ENCODE assay signal across 9 cellular contexts in the genomic region with DNA sequence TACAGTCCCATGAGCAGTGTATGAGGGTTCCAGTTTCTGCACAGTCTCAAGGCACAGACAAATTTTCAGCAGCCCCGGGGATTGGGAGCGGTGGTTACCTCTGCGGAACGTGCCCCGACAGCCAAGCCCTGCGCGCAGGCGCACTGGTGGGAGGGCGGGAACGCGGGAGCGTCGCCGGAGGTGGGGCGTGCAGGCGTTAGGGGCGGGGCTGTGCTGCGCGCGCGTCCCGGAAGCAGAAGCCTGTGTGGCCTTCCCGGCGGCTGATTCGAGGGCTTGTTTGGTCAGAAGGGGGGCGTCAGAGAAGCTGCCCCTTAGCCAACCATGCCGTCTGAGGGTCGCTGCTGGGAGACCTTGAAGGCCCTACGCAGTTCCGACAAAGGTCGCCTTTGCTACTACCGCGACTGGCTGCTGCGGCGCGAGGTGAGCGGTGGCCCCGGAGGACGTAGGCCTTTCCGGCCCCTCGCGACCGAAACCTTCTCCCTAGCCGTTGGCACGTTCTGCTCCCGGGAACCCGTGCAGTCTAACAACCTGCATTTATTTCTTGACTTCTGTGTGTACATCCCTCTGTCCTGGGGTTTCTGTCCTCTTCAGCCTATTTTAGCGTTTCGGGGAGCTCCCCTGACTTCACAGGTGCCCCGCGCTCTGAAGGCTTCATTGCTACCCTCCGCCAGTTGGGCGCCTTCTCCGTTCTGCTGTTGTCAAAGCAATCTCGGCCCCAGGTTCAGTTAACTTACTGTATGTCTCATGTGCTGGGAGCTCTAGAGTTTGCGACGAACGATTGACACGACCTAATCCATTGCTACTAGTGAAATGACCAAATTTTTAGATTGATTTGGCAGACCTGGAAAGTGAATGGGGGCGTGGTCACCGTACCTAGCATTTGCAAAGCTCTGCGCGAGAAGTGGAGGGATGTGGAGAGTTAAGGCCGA. TPM values are rescaled to one million over a fixed set of nuclear protein-coding genes. Genes with fewer than 3 reads are reported as not detected.
DNase-seq lines count a peak whose midpoint lies in the region; ATAC-seq, FAIRE-seq and TF ChIP-seq lines count a peak whose summit lies in the region.
"Had no signal": no experiment of that assay in that cellular context is flagged by ENCODE, and none has a peak within 500 bp of the region (broad histone marks: within the 10 kb centered on the region; RNA-seq: fewer than 3 reads in every experiment).

A gene with protein sequence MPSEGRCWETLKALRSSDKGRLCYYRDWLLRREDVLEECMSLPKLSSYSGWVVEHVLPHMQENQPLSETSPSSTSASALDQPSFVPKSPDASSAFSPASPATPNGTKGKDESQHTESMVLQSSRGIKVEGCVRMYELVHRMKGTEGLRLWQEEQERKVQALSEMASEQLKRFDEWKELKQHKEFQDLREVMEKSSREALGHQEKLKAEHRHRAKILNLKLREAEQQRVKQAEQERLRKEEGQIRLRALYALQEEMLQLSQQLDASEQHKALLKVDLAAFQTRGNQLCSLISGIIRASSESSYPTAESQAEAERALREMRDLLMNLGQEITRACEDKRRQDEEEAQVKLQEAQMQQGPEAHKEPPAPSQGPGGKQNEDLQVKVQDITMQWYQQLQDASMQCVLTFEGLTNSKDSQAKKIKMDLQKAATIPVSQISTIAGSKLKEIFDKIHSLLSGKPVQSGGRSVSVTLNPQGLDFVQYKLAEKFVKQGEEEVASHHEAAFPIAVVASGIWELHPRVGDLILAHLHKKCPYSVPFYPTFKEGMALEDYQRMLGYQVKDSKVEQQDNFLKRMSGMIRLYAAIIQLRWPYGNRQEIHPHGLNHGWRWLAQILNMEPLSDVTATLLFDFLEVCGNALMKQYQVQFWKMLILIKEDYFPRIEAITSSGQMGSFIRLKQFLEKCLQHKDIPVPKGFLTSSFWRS (plus strand): TSS at position 235 of the 929 bp plus-strand sequence. CDS start 87 bp downstream, at position 322.

- FAIRE-seq in kidney (lab: Jason Lieb, UNC), result no peak
- FAIRE-seq: colon had no signal

- ATAC-seq in HG03432 (IDR thresholded peaks at IDR 0.05; ENCODE audit: unreplicated experiment), result peak; percentile 88

- no peak for TF ChIP-seq CTCF in kidney (IDR thresholded peaks at IDR 0.05; ENCODE audit: borderline replicate concordance, extremely low read depth, insufficient read depth)

- peak; percentile 81 for TF ChIP-seq POLR2A in GM19193 (IDR thresholded peaks at IDR 0.05; ENCODE audit: extremely low read depth, insufficient read depth, insufficient read length)

- H3K4me1 ChIP-seq in kidney (ENCODE audit: control insufficient read depth in 1 of 2, insufficient read depth in 1 of 2, low read depth in 1 of 2, low read length in 2 of 2), result peaks cover 5 to 10% of the 10 kb centered on the region in 2 donors

- intact Hi-C loops in kidney (cut with DNase I), result no loop called here

- peak within 1 kb of the TSS; percentile 93 to 99 for H3K4me3 ChIP-seq in kidney (ENCODE audit: low read length in 2 of 2)

- H3K9ac ChIP-seq in kidney (ENCODE audit: low read length in 2 of 2), result peak within 1 kb of the TSS; percentile 74 to 87

- H3K9me3 ChIP-seq in kidney (ENCODE audit: control insufficient read depth in 1 of 2, low read length in 2 of 2), result no peaks in the 10 kb centered on the region

- H3K27ac ChIP-seq in kidney (ENCODE audit: low read depth in 2 of 2, low read length in 2 of 2), result peak within 1 kb of the TSS; percentile 73 to 81

- DNase-seq in Ammon's horn (ENCODE audit: low spot score), result peak; percentile 96
- peak; percentile 79 for DNase-seq in NCI-H510A (lab: John Stamatoyannopoulos, UW)
- DNase-seq in activated CD4-positive, alpha-beta T cell treated with anti-CD3 and anti-CD28 coated beads for 1 hour, result peak; percentile 95
- DNase-seq in cerebellum (ENCODE audit: low spot score), result peak; percentile 99
- peak; percentile 98 for DNase-seq in kidney
- peak; percentile 98 for DNase-seq in stimulated activated CD4-positive, alpha-beta T cell treated with anti-CD3 and anti-CD28 coated beads, Interleukin-15, amount 100 ng/mL, for 24 hours

- peaks cover 5 to 7% of the 10 kb centered on the region in 2 donors for H3K36me3 ChIP-seq in kidney (ENCODE audit: control insufficient read depth in 1 of 2, insufficient read depth in 2 of 2, low read length in 2 of 2)

RNA-seq across cellular contexts. Expression of the gene that starts here (rescaled TPM):
- 15.2 TPM for total RNA-seq in cerebellum
- total RNA-seq in kidney, result 22.8 TPM
- 15.6 TPM for polyA plus RNA-seq in kidney (ENCODE audit: insufficient read depth, low read depth, low replicate concordance)

Comparison
In these comparisons a context has a peak if more than half of its experiments do, and no peak if none do; other contexts are left out.
1. Peak in every context shown above with its lines: DNase-seq, ATAC-seq, H3K4me3 ChIP-seq and H3K27ac ChIP-seq.